In genomic region chr6:85641522-85641915, GRCh38 we compare ENCODE assay signal across 8 cellular contexts. TPM values are rescaled to one million over a fixed set of nuclear protein-coding genes. Genes with fewer than 3 reads are reported as not detected.
DNase-seq lines count a peak whose midpoint lies in the region; ATAC-seq and TF ChIP-seq lines count a peak whose summit lies in the region.

No MANE protein-coding gene starts in this region.

- TF ChIP-seq CTCF in CD14-positive monocyte (IDR thresholded peaks at IDR 0.05): no peak
- TF ChIP-seq CTCF in right lobe of liver (IDR thresholded peaks at IDR 0.05): no peak
- no peak for TF ChIP-seq CTCF in tibial artery (IDR thresholded peaks at IDR 0.05)

- H3K4me1 ChIP-seq in right lobe of liver: peaks cover 0 to 30% (median 5%) of the 10 kb centered on the region in 4 donors
- peaks cover 0 to 58% (median 31%) of the 10 kb centered on the region in 4 donors for H3K4me1 ChIP-seq in tibial artery

- TF ChIP-seq POLR2A in right lobe of liver (IDR thresholded peaks at IDR 0.05): no peak

- H3K27me3 ChIP-seq in right lobe of liver: no peaks in the 10 kb centered on the region
- no peaks in the 10 kb centered on the region for H3K27me3 ChIP-seq in tibial artery

- H3K36me3 ChIP-seq in right lobe of liver (peaks cover 0 to 38% (median 12%) of the 10 kb centered on the region in 4 donors), tibial artery (peaks cover 23 to 25% (median 25%) of the 10 kb centered on the region in 3 donors)

- peak overlapping the region; percentile 69 to 98 (median 83) for H3K4me3 ChIP-seq in right lobe of liver
- H3K4me3 ChIP-seq in tibial artery: peak overlapping the region; percentile 90 to 99

- H3K4me1 Mint-ChIP-seq in CD14-positive monocyte (peaks cover 45% of the 10 kb centered on the region), IgD-negative memory B cell (peaks cover 25 to 52% (median 52%) of the 10 kb centered on the region in 3 donors)

- DNase-seq in CD14-positive monocyte (ENCODE audit: low spot score) (no peak), astrocyte of the hippocampus (ENCODE audit: low read depth, low spot score) (peak; percentile 25), right lobe of liver (no peak), tibial artery (no peak), DMS53 treated with DMSO at 0.1 percent for 48 hours (lab: John Stamatoyannopoulos, UW; ENCODE audit: unreplicated experiment) (no peak), GM19238 (ENCODE audit: insufficient read length, low spot score) (no peak)
- DNase-seq in stimulated activated CD4-positive, alpha-beta T cell treated with anti-CD3 and anti-CD28 coated beads, Interleukin-2, amount 100 ng/mL, for 24 hours: no peak

- H3K9me3 ChIP-seq in right lobe of liver (no peaks in the 10 kb centered on the region), tibial artery (no peaks in the 10 kb centered on the region)

- peak overlapping the region in 2 of 3 donors; percentile 81 to 96 for H3K27ac ChIP-seq in right lobe of liver
- H3K27ac ChIP-seq in tibial artery: peak overlapping the region; percentile 98 to 99

- peaks cover 40 to 47% of the 10 kb centered on the region in 2 donors for H3K36me3 Mint-ChIP-seq in CD14-positive monocyte
- H3K36me3 Mint-ChIP-seq in IgD-negative memory B cell: peaks cover 12% of the 10 kb centered on the region

- ATAC-seq in right lobe of liver: no peak

- H3K9me3 Mint-ChIP-seq in CD14-positive monocyte: peaks cover 0 to 5% (median 0%) of the 10 kb centered on the region in 7 donors
- no peaks in the 10 kb centered on the region for H3K9me3 Mint-ChIP-seq in IgD-negative memory B cell

- peak overlapping the region; percentile 70 to 97 (median 85) for H3K27ac Mint-ChIP-seq in CD14-positive monocyte
- peak overlapping the region; percentile 90 to 99 (median 97) for H3K27ac Mint-ChIP-seq in IgD-negative memory B cell

- no peaks in the 10 kb centered on the region for H3K27me3 Mint-ChIP-seq in CD14-positive monocyte (ENCODE audit: low read depth in 3 of 3)
- no peaks in the 10 kb centered on the region for H3K27me3 Mint-ChIP-seq in IgD-negative memory B cell

- intact Hi-C loops in CD14-positive monocyte (cut with micrococcal nuclease) (loop anchor here in 1 of 2 donors (5.0 kb wide), 1 partner anchor 49 kb away; the partner anchor contains the start of gene SNX14), right lobe of liver (cut with DNase I) (loop anchor here in 1 of 2 donors (5.0 kb wide), 1 partner anchor 36 kb away; no protein-coding TSS in a partner anchor), tibial artery (cut with DNase I; ENCODE audit: low total_unique reads) (loop anchor here (5.0 kb wide), 1 partner anchor 49 kb away; the partner anchor contains the start of gene SNX14)

- WGBS in right lobe of liver (ENCODE audit: insufficient coverage, low coverage, low lambda C conversion rate, missing lambda C conversion rate): under 1% methylated on average over 14 of the region's 14 CpGs

- H3K4me3 Mint-ChIP-seq in CD14-positive monocyte: peak overlapping the region; percentile 90 to 97
- peak overlapping the region; percentile 91 to 98 (median 94) for H3K4me3 Mint-ChIP-seq in IgD-negative memory B cell

RNA-seq across cellular contexts. Expression of gene SYNCRIP, which starts 1.2 kb away (rescaled TPM):
- polyA plus RNA-seq in CD14-positive monocyte: 10 to 100 TPM; 36.6 to 41.4 TPM
- polyA plus RNA-seq in IgD-negative memory B cell: 69.4 TPM
- total RNA-seq in right lobe of liver: 10 to 100 TPM; 27.8 to 47.3 (median 39.4) TPM

RNA-seq across cellular contexts. Expression of gene SNX14, which starts 47.9 kb away (rescaled TPM):
- polyA plus RNA-seq in CD14-positive monocyte (10 to 100 TPM; 73.3 to 75.6 TPM), IgD-negative memory B cell (32.8 TPM)
- total RNA-seq in right lobe of liver: 10 to 100 TPM; 35.0 to 72.5 (median 51.9) TPM
